3 cellular contexts compared by ENCODE assay signal in genomic region chr10:72257051-72257892, GRCh38.
TF ChIP-seq lines count a peak whose summit lies in the region.

No MANE protein-coding gene starts in this region.

TF ChIP-seq in IMR-90, 13 proteins besides CTCF, POLR2A, EP300 and RAD21:
- no peak for TF ChIP-seq NFE2L2 (IDR thresholded peaks at IDR 0.05; ENCODE audit: low read depth, low read length)
- no peak for TF ChIP-seq ELK1 (IDR thresholded peaks at IDR 0.05; ENCODE audit: borderline replicate concordance, low read depth, low read length)
- TF ChIP-seq RCOR1 (IDR thresholded peaks at IDR 0.05; ENCODE audit: insufficient replicate concordance, low read length) = no peak
- TF ChIP-seq USF2 (IDR thresholded peaks at IDR 0.05; ENCODE audit: low read depth, low read length) = no peak
- TF ChIP-seq MXI1 (IDR thresholded peaks at IDR 0.05; ENCODE audit: borderline replicate concordance, low read depth, low read length) = no peak
- TF ChIP-seq SMC3 (IDR thresholded peaks at IDR 0.05; ENCODE audit: low read depth, low read length) = no peak
- no peak for TF ChIP-seq RFX5 (IDR thresholded peaks at IDR 0.05; ENCODE audit: low read depth, low read length)
- no peak for TF ChIP-seq MAFK (IDR thresholded peaks at IDR 0.05; ENCODE audit: low read depth, low read length)
- TF ChIP-seq BHLHE40 (IDR thresholded peaks at IDR 0.05; ENCODE audit: low read depth, low read length) = no peak
- no peak for TF ChIP-seq MAZ (IDR thresholded peaks at IDR 0.05; ENCODE audit: borderline replicate concordance, low read depth, low read length)
- no peak for TF ChIP-seq CEBPB (IDR thresholded peaks at IDR 0.05; ENCODE audit: low read depth, low read length)
- no peak for TF ChIP-seq CHD1 (IDR thresholded peaks at IDR 0.05; ENCODE audit: low read depth, low read length)
- no peak for TF ChIP-seq FOS (IDR thresholded peaks at IDR 0.05; ENCODE audit: low read depth, low read length)

TF ChIP-seq in K562, 482 proteins besides CTCF, POLR2A, EP300 and RAD21 (continues in another document):
- TF ChIP-seq CBFA2T3 (IDR thresholded peaks at IDR 0.05) = peak; percentile 83
- TF ChIP-seq MYNN (IDR thresholded peaks at IDR 0.05) = no peak
- no peak for TF ChIP-seq MYNN (CRISPR knock-in tag; IDR thresholded peaks at IDR 0.05)
- TF ChIP-seq BRF1 (IDR thresholded peaks at IDR 0.05; ENCODE audit: borderline replicate concordance, extremely low read depth, insufficient read length) = no peak
- no peak for TF ChIP-seq HNRNPL (IDR thresholded peaks at IDR 0.05; ENCODE audit: low read depth, low read length)
- peak; percentile 53 for TF ChIP-seq MYC (IDR thresholded peaks at IDR 0.05; ENCODE audit: low read depth, low read length)
- TF ChIP-seq MYC (CRISPR knock-in tag; IDR thresholded peaks at IDR 0.05; ENCODE audit: borderline replicate concordance, low read depth) = 0 out of 2 replicates have a peak, but pooled peaks have one; percentile 43
- TF ChIP-seq PURB (CRISPR knock-in tag; IDR thresholded peaks at IDR 0.05; ENCODE audit: low read depth) = no peak
- peak; percentile 26; the same call in 1 of the 2 replicates for TF ChIP-seq ZBTB9 (CRISPR knock-in tag; IDR thresholded peaks at IDR 0.05)
- TF ChIP-seq HDAC3 (IDR thresholded peaks at IDR 0.05; ENCODE audit: borderline replicate concordance, partially characterized antibody) = peak; percentile 79
- TF ChIP-seq RBM25 (IDR thresholded peaks at IDR 0.05; ENCODE audit: low read depth, low read length, severe bottlenecking) = peak; percentile 29
- TF ChIP-seq STAT5A (IDR thresholded peaks at IDR 0.05; ENCODE audit: borderline replicate concordance, low read length) = 0 out of 2 replicates have a peak, but pooled peaks have one; percentile 45
- TF ChIP-seq ZNF644 (tag; IDR thresholded peaks at IDR 0.05; ENCODE audit: low read depth) = 0 out of 2 replicates have a peak, but pooled peaks have one; percentile 44
- no peak for TF ChIP-seq ZNF174 (CRISPR knock-in tag; IDR thresholded peaks at IDR 0.05)
- TF ChIP-seq ARID4B (CRISPR knock-in tag; IDR thresholded peaks at IDR 0.05) = 0 out of 2 replicates have a peak, but pooled peaks have one; percentile 35
- peak; percentile 84; the same call in 1 of the 2 replicates for TF ChIP-seq SMARCC2 (IDR thresholded peaks at IDR 0.05; ENCODE audit: low read depth)
- TF ChIP-seq ARID3B (CRISPR knock-in tag; IDR thresholded peaks at IDR 0.05; ENCODE audit: borderline replicate concordance) = 0 out of 2 replicates have a peak, but pooled peaks have one; percentile 44
- TF ChIP-seq EWSR1 (IDR thresholded peaks at IDR 0.05; ENCODE audit: borderline replicate concordance, low read depth, partially characterized antibody) = no peak
- TF ChIP-seq ATF7 (IDR thresholded peaks at IDR 0.05) = peak; percentile 71
- TF ChIP-seq POLR2AphosphoS5 (IDR thresholded peaks at IDR 0.05; ENCODE audit: control insufficient read depth, insufficient read depth, low read depth, low read length) = no peak
- TF ChIP-seq SMARCA5 (IDR thresholded peaks at IDR 0.05) = no peak; the same call in 1 of the 2 replicates
- TF ChIP-seq ETV5 (CRISPR knock-in tag; IDR thresholded peaks at IDR 0.05; ENCODE audit: low read depth) = 0 out of 2 replicates have a peak, but pooled peaks have one; percentile 29
- TF ChIP-seq TCF7 (IDR thresholded peaks at IDR 0.05; ENCODE audit: borderline replicate concordance) = no peak
- peak; percentile 72; the same call in 1 of the 2 replicates for TF ChIP-seq LEF1 (IDR thresholded peaks at IDR 0.05)
- TF ChIP-seq MTA3 (IDR thresholded peaks at IDR 0.05; ENCODE audit: borderline replicate concordance) = peak; percentile 89
- peak; percentile 55 to 64; a peak in 2 of 4 replicates for TF ChIP-seq TRIM24 (IDR thresholded peaks at IDR 0.05)

TF ChIP-seq in WTC11, 78 proteins besides CTCF, POLR2A, EP300 and RAD21:
- no peak for TF ChIP-seq PREB (CRISPR knock-in tag; IDR thresholded peaks at IDR 0.05; ENCODE audit: borderline replicate concordance)
- TF ChIP-seq OVOL2 (CRISPR knock-in tag; IDR thresholded peaks at IDR 0.05; ENCODE audit: borderline replicate concordance) = no peak
- no peak for TF ChIP-seq MXD4 (CRISPR knock-in tag; IDR thresholded peaks at IDR 0.05; ENCODE audit: borderline replicate concordance)
- TF ChIP-seq JAZF1 (CRISPR knock-in tag; IDR thresholded peaks at IDR 0.05) = no peak
- TF ChIP-seq ZNF416 (CRISPR knock-in tag; IDR thresholded peaks at IDR 0.05) = no peak
- no peak for TF ChIP-seq SP1 (CRISPR knock-in tag; conservative IDR thresholded peaks at IDR 0.05)
- no peak for TF ChIP-seq EMX1 (CRISPR knock-in tag; IDR thresholded peaks at IDR 0.05)
- TF ChIP-seq ZNF425 (CRISPR knock-in tag; conservative IDR thresholded peaks at IDR 0.05) = no peak
- no peak for TF ChIP-seq GTF2I (CRISPR knock-in tag; conservative IDR thresholded peaks at IDR 0.05)
- no peak for TF ChIP-seq ATF2 (CRISPR knock-in tag; IDR thresholded peaks at IDR 0.05; ENCODE audit: borderline replicate concordance, low read depth)
- no peak for TF ChIP-seq MAX (CRISPR knock-in tag; IDR thresholded peaks at IDR 0.05)
- TF ChIP-seq FOXK1 (CRISPR knock-in tag; IDR thresholded peaks at IDR 0.05) = no peak
- TF ChIP-seq ELF4 (CRISPR knock-in tag; IDR thresholded peaks at IDR 0.05; ENCODE audit: low read depth) = no peak
- TF ChIP-seq CREM (CRISPR knock-in tag; IDR thresholded peaks at IDR 0.05) = no peak
- no peak for TF ChIP-seq ESRRA (CRISPR knock-in tag; IDR thresholded peaks at IDR 0.05; ENCODE audit: borderline replicate concordance)
- TF ChIP-seq TEAD4 (CRISPR knock-in tag; IDR thresholded peaks at IDR 0.05) = no peak
- TF ChIP-seq NFATC4 (CRISPR knock-in tag; IDR thresholded peaks at IDR 0.05) = no peak
- TF ChIP-seq E2F5 (CRISPR knock-in tag; IDR thresholded peaks at IDR 0.05) = no peak
